8 cellular contexts compared by ENCODE assay signal in the genomic region with DNA sequence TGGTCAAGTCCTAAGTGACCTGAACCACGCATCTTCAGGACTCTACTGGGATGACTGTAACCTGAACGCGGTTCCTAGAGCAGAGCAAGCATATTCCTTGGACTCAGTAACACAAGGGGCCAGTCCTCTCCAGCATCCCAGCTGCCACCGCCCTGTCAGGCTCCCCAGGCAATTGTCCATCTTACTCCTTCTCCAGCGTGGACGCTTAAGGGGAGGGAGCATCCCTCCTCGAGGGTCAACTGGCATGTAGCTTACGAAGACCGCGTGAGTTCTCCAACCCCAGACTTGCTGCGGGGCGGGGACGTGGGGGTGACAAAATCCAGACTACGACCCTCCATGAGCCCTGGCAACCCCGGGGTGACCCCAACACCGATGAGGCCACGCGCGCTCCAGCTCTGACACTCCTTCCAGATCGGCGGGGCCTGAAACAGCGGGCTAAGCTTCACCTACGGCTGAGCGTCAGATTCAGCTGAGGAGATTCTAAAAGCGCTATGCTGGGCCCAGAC. TPM values are rescaled to one million over a fixed set of nuclear protein-coding genes. Genes with fewer than 3 reads are reported as not detected.
DNase-seq lines count a peak whose midpoint lies in the region; ATAC-seq, FAIRE-seq and TF ChIP-seq lines count a peak whose summit lies in the region.

No MANE protein-coding gene starts in this region.

- H3K36me3 ChIP-seq in duodenal mucosa (ENCODE audit: control insufficient read depth in 1 of 2, insufficient read depth in 2 of 2, low read length in 2 of 2) (peaks cover 0 to 8% of the 10 kb centered on the region in 2 donors), uterus (no peaks in the 10 kb centered on the region)

- DNase-seq in activated CD4-positive, alpha-beta T cell treated with anti-CD3 and anti-CD28 coated beads for 1 hour, result peak; percentile 7
- no peak for DNase-seq in activated CD4-positive, alpha-beta T cell treated with anti-CD3 and anti-CD28 coated beads for 48 hours
- DNase-seq in RCC 7860 (ENCODE audit: low spot score), result peak; percentile 3
- DNase-seq in mesothelial cell of epicardium (ENCODE audit: low spot score in 2 of 2, unreplicated experiment in 2 of 2), result no peak
- DNase-seq in uterus, result no peak

- ATAC-seq in HG03064 (IDR thresholded peaks at IDR 0.05; ENCODE audit: low read depth, unreplicated experiment), result peak; percentile 10
- no peak for ATAC-seq in GM21619 (IDR thresholded peaks at IDR 0.05; ENCODE audit: unreplicated experiment)

- intact Hi-C loops in uterus (cut with DNase I; ENCODE audit: low total_unique reads), result no loop called here

- no peak for FAIRE-seq in RCC 7860 (lab: Jason Lieb, UNC)

- H3K9me3 Mint-ChIP-seq in mesothelial cell of epicardium, result no peaks in the 10 kb centered on the region

- no peak for TF ChIP-seq POLR2A in uterus (IDR thresholded peaks at IDR 0.05)

- H3K4me3 Mint-ChIP-seq in mesothelial cell of epicardium, result peak overlapping the region; percentile 79

- H3K4me1 Mint-ChIP-seq in mesothelial cell of epicardium, result peaks cover 20% of the 10 kb centered on the region

- H3K9me3 ChIP-seq in duodenal mucosa (ENCODE audit: control insufficient read depth in 1 of 2, low read length in 2 of 2) (no peaks in the 10 kb centered on the region), uterus (no peaks in the 10 kb centered on the region)

- H3K4me3 ChIP-seq in duodenal mucosa (ENCODE audit: low read depth in 1 of 2, low read length in 2 of 2) (peak overlapping the region; percentile 79 to 93), uterus (peak overlapping the region; percentile 57 to 70)

- H3K27ac ChIP-seq in duodenal mucosa (ENCODE audit: low read depth, low read length) (peak overlapping the region; percentile 39), uterus (peak overlapping the region; percentile 83 to 86)

- H3K27me3 ChIP-seq in duodenal mucosa (ENCODE audit: control insufficient read depth in 1 of 2, insufficient read depth in 2 of 2, low read length in 2 of 2), result no peaks in the 10 kb centered on the region
- H3K27me3 ChIP-seq in uterus, result no peaks in the 10 kb centered on the region

- peak overlapping the region; percentile 74 to 82 for H3K9ac ChIP-seq in duodenal mucosa (ENCODE audit: low read depth in 1 of 2, low read length in 2 of 2)

- no peaks in the 10 kb centered on the region for H3K27me3 Mint-ChIP-seq in mesothelial cell of epicardium (ENCODE audit: low read depth)

- peaks cover 7% of the 10 kb centered on the region for H3K36me3 Mint-ChIP-seq in mesothelial cell of epicardium

- TF ChIP-seq CTCF in mesothelial cell of epicardium (IDR thresholded peaks at IDR 0.05; ENCODE audit: unreplicated experiment), result no peak
- no peak for TF ChIP-seq CTCF in uterus (IDR thresholded peaks at IDR 0.05)

- H3K4me1 ChIP-seq in duodenal mucosa (ENCODE audit: control insufficient read depth in 1 of 2, insufficient read depth in 2 of 2, low read length in 2 of 2) (peaks cover 10 to 13% of the 10 kb centered on the region in 2 donors), uterus (peaks cover 0 to 5% of the 10 kb centered on the region in 2 donors)

- H3K27ac Mint-ChIP-seq in mesothelial cell of epicardium, result peak overlapping the region; percentile 89

RNA-seq across cellular contexts. Expression of gene MTHFD1, which starts 0.9 kb away (rescaled TPM):
- total RNA-seq in mesothelial cell of epicardium, result 43.3 to 48.6 TPM (median 46.6 TPM) in 3 replicates
- 100 to 1,000 TPM in 1 of 4 donors, 10 to 100 TPM in 3; 13.5 to 145 (median 50.0) TPM for total RNA-seq in uterus

Comparison
In these comparisons a context has a peak if more than half of its experiments do, and no peak if none do; other contexts are left out.
1. DNase-seq: peak in activated CD4-positive, alpha-beta T cell treated with anti-CD3 and anti-CD28 coated beads for 1 hour (single experiment) and RCC 7860 (single experiment); none in activated CD4-positive, alpha-beta T cell treated with anti-CD3 and anti-CD28 coated beads for 48 hours (single experiment), mesothelial cell of epicardium (0 of 2) and uterus (0 of 2).